13 cellular contexts compared by ENCODE assay signal in the genomic region with DNA sequence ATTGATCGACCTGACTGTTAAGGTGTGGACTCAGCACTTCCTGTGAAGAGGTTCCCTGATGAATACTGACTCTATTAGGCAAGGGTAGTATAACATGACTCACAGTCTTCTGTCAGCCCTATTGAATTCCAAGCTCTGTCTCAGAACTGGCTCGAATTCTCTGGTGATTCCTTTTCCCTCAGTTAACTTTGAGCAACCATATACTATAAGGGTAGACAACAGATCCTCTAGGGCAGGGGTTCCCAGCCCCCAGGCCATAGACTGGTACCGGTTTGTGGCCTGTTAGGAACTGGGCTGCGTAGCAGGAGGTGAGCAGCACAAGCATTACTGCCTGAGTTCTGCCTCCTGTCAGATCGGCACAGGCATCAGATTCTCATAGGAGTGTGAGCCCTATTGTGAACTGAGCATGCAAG.
DNase-seq lines count a peak whose midpoint lies in the region; ATAC-seq and TF ChIP-seq lines count a peak whose summit lies in the region.
"Had no signal": no experiment of that assay in that cellular context is flagged by ENCODE, and none has a peak within 500 bp of the region (broad histone marks: within the 10 kb centered on the region; RNA-seq: fewer than 3 reads in every experiment).

No MANE protein-coding gene starts in this region.

- POLR2A ChIA-PET in OCI-LY7 (lab: Charles Lee), result interaction anchor here (0.6 kb wide), 1 partner anchor 17 kb away, joined by 3 read pairs; no protein-coding TSS in a partner anchor

- ATAC-seq in GM21737 (IDR thresholded peaks at IDR 0.05; ENCODE audit: unreplicated experiment), result no peak
- ATAC-seq: activated CD4-positive, CD25-positive, alpha-beta regulatory T cell treated with anti-CD3 and anti-CD28 coated beads, Interleukin-2, amount 50 U/mL, for 24 hours; activated T-helper 17 cell treated with anti-CD3 and anti-CD28 coated beads, Interleukin-2, amount 50 U/mL, for 72 hours; mucosa of descending colon had no signal

- TF ChIP-seq CTCF in HFFc6 (IDR thresholded peaks at IDR 0.05) (no peak), OCI-LY7 (conservative IDR thresholded peaks at IDR 0.05; ENCODE audit: low read length) (no peak)

- H3K4me3 Mint-ChIP-seq in HFFc6, result no peak overlapping the region
- H3K4me3 Mint-ChIP-seq: activated T-helper 17 cell treated with anti-CD3 and anti-CD28 coated beads, Interleukin-2, amount 50 U/mL, for 72 hours had no signal

- no peaks in the 10 kb centered on the region for H3K9me2 ChIP-seq in OCI-LY7 (ENCODE audit: insufficient read depth, low read length)

- peaks cover 32% of the 10 kb centered on the region for H3K9me3 Mint-ChIP-seq in HFFc6

- H3K27ac Mint-ChIP-seq in HFFc6, result no peak overlapping the region
- H3K27ac Mint-ChIP-seq: activated T-helper 17 cell treated with anti-CD3 and anti-CD28 coated beads, Interleukin-2, amount 50 U/mL, for 72 hours had no signal

- H2AFZ ChIP-seq in OCI-LY7 (ENCODE audit: low read length), result no peak overlapping the region

- CTCF ChIA-PET in OCI-LY7 (lab: Charles Lee; ENCODE audit: unreplicated experiment), result no interaction called here

- H3K4me1 ChIP-seq in OCI-LY7 (ENCODE audit: insufficient read depth, low read length, poor library complexity, severe bottlenecking), result no peaks in the 10 kb centered on the region
- H3K4me1 ChIP-seq: gastrocnemius medialis had no signal

- no peaks in the 10 kb centered on the region for H3K9me3 ChIP-seq in OCI-LY7 (ENCODE audit: low read length)
- H3K9me3 ChIP-seq: gastrocnemius medialis, mucosa of descending colon had no signal

- H3K79me2 ChIP-seq in OCI-LY7 (ENCODE audit: insufficient read depth, low read depth, low read length), result no peaks in the 10 kb centered on the region

- no peaks in the 10 kb centered on the region for H3K36me3 ChIP-seq in OCI-LY7 (ENCODE audit: insufficient read depth, low read length)
- H3K36me3 ChIP-seq: gastrocnemius medialis had no signal

- H3K27me3 Mint-ChIP-seq in HFFc6 (ENCODE audit: insufficient read depth), result no peaks in the 10 kb centered on the region; the same call in none of the 2 replicates
- H3K27me3 Mint-ChIP-seq: activated T-helper 17 cell treated with anti-CD3 and anti-CD28 coated beads, Interleukin-2, amount 50 U/mL, for 72 hours had no signal

- H3K4me3 ChIP-seq in OCI-LY7 (ENCODE audit: low read depth, low read length, poor library complexity, severe bottlenecking), result no peak overlapping the region
- H3K4me3 ChIP-seq: gastrocnemius medialis, mucosa of descending colon had no signal

- no peaks in the 10 kb centered on the region for H4K20me1 ChIP-seq in OCI-LY7 (ENCODE audit: insufficient read depth, low read length)

- H3K36me3 Mint-ChIP-seq in HFFc6 (ENCODE audit: low read depth), result peaks cover 7% of the 10 kb centered on the region; the same call in 1 of the 2 replicates

- no peaks in the 10 kb centered on the region for H3K4me1 Mint-ChIP-seq in HFFc6 (ENCODE audit: low read depth)
- H3K4me1 Mint-ChIP-seq: activated T-helper 17 cell treated with anti-CD3 and anti-CD28 coated beads, Interleukin-2, amount 50 U/mL, for 72 hours had no signal

- BruUV-seq in OCI-LY7 (replicated peaks; lab: Mats Ljungman, UMichigan), result no TSS peak

- H3K4me2 ChIP-seq in OCI-LY7 (ENCODE audit: low read length), result no peak overlapping the region

- intact Hi-C loops in OCI-LY7 (cut with micrococcal nuclease; ENCODE audit: unreplicated experiment), result no loop called here

- peak; percentile 71 for DNase-seq in A172 (ENCODE audit: low spot score)
- DNase-seq in HFFc6, result peak; percentile 2
- DNase-seq in SW 1271 (lab: John Stamatoyannopoulos, UW), result peak; percentile 22 to 76
- DNase-seq in iPS DF 4.7 (ENCODE audit: extremely low read depth, low spot score), result peak; percentile 7
- DNase-seq in OCI-LY7 (ENCODE audit: low spot score), result no peak
- DNase-seq in activated naive CD4-positive, alpha-beta T cell (lab: John Stamatoyannopoulos, UW), result no peak
- DNase-seq in inferior parietal cortex (ENCODE audit: extremely low spot score), result no peak
- DNase-seq: gastrocnemius medialis, mucosa of descending colon, NCI-H1092 treated with DMSO at 0.1 percent for 48 hours had no signal

- H3K27ac ChIP-seq in OCI-LY7 (ENCODE audit: low read depth, low read length, poor library complexity, severe bottlenecking), result no peak overlapping the region
- H3K27ac ChIP-seq: gastrocnemius medialis had no signal

Comparison
In these comparisons a context has a peak if more than half of its experiments do, and no peak if none do; other contexts are left out.
1. DNase-seq: peak in A172 (single experiment), HFFc6 (single experiment), SW 1271 (2 of 2) and iPS DF 4.7 (single experiment); none in OCI-LY7 (single experiment), activated naive CD4-positive, alpha-beta T cell (0 of 4) and inferior parietal cortex (single experiment).